ENCODE assay signal across 15 cellular contexts in the genomic region with DNA sequence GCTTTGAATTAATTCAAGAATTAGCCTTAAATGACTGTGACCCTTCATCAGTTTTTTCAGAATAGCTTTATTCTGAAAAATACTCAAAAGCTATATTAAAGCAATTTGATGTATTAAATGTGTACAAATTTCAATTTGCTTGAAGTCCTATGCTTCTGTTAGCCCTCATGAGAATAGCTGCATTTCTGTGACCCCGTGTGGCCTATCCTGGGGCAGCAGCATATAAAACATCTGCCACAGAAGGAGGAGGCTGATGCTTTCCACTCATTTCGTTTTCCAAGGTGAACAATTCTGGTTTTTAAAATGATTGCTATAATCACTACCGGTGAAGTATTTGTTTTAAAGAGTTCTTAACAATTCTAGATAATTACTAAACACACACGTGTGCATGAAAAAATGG.
DNase-seq lines count a peak whose midpoint lies in the region; ATAC-seq and TF ChIP-seq lines count a peak whose summit lies in the region.
"Had no signal": no experiment of that assay in that cellular context is flagged by ENCODE, and none has a peak within 500 bp of the region (broad histone marks: within the 10 kb centered on the region; RNA-seq: fewer than 3 reads in every experiment).

No MANE protein-coding gene starts in this region.

- no peak overlapping the region for H3K56ac ChIP-seq in IMR-90 (ENCODE audit: extremely low read depth, insufficient read depth, low read length)

- no peaks in the 10 kb centered on the region for H3K36me3 Mint-ChIP-seq in chondrocyte (ENCODE audit: low read depth)
- H3K36me3 Mint-ChIP-seq in neural crest cell (ENCODE audit: low read depth): no peaks in the 10 kb centered on the region
- H3K36me3 Mint-ChIP-seq in activated CD4-positive, alpha-beta T cell treated with anti-CD3 and anti-CD28 coated beads, Interleukin-2, amount 10 ng/mL, durations not matched to agents 7 days and 5 days (ENCODE audit: low read depth): no peaks in the 10 kb centered on the region
- H3K36me3 Mint-ChIP-seq in T-helper 17 cell (ENCODE audit: low read depth): no peaks in the 10 kb centered on the region

- H3K79me1 ChIP-seq in IMR-90 (ENCODE audit: low read depth in 1 of 2, low read length in 2 of 2): no peaks in the 10 kb centered on the region

- no peak overlapping the region for H3K14ac ChIP-seq in IMR-90 (replicated peaks; ENCODE audit: low read depth, low read length)

- H2AK9ac ChIP-seq in IMR-90 (replicated peaks; ENCODE audit: low read depth, low read length, poor library complexity): no peak overlapping the region

- TF ChIP-seq CTCF in BE2C (IDR thresholded peaks at IDR 0.05; ENCODE audit: low read depth, low read length) (peak; percentile 31), IMR-90 (conservative IDR thresholded peaks at IDR 0.05; ENCODE audit: low read depth, low read length) (peak; percentile 33; the same call in 1 of the 2 replicates), chondrocyte (IDR thresholded peaks at IDR 0.05) (peak; percentile 27), neural crest cell (conservative IDR thresholded peaks at IDR 0.05) (no peak)

- H3K18ac ChIP-seq in IMR-90 (ENCODE audit: low read depth, low read length): no peak overlapping the region

- no peak overlapping the region for H2BK5ac ChIP-seq in IMR-90 (ENCODE audit: low read depth, low read length, poor library complexity, severe bottlenecking)

- H2AK5ac ChIP-seq in IMR-90 (ENCODE audit: low read depth, low read length): no peak overlapping the region

- no peak overlapping the region for H4K5ac ChIP-seq in IMR-90 (ENCODE audit: low read depth, low read length)

- no peak overlapping the region for H2AFZ ChIP-seq in IMR-90 (replicated peaks; ENCODE audit: low read length, poor library complexity)

- ATAC-seq in IMR-90 (ENCODE audit: low read depth): no peak
- ATAC-seq in GM18498 (IDR thresholded peaks at IDR 0.05; ENCODE audit: unreplicated experiment): no peak
- no peak for ATAC-seq in T-helper 17 cell
- ATAC-seq: gastroesophageal sphincter, pancreas had no signal

- no peak for TF ChIP-seq POLR2A in IMR-90 (IDR thresholded peaks at IDR 0.05; ENCODE audit: low read depth, low read length)

- H3K27ac ChIP-seq in IMR-90 (ENCODE audit: insufficient read depth, low read length): no peak overlapping the region
- H3K27ac ChIP-seq: gastroesophageal sphincter, pancreas, SJSA1 had no signal

- DNase-seq in BE2C (no peak), IMR-90 (no peak), chondrocyte (ENCODE audit: low spot score) (no peak), neural crest cell (ENCODE audit: low read depth, low spot score) (no peak), T-helper 17 cell (no peak)
- no peak for DNase-seq in activated CD4-positive, alpha-beta T cell treated with anti-CD3 and anti-CD28 coated beads, Interleukin-2, amount 10 ng/mL, durations not matched to agents 7 days and 5 days
- no peak for DNase-seq in activated CD4-positive, alpha-beta T cell treated with anti-CD3 and anti-CD28 coated beads, Interleukin-2, amount 50 U/mL, for 48 hours
- DNase-seq: activated gamma-delta T cell, aorta, NCI-H1092 treated with DMSO at 0.1 percent for 48 hours, pancreas, substantia nigra had no signal

- H3K4me1 Mint-ChIP-seq in chondrocyte (ENCODE audit: low read depth): peaks cover 4% of the 10 kb centered on the region
- peaks cover 50% of the 10 kb centered on the region for H3K4me1 Mint-ChIP-seq in neural crest cell
- H3K4me1 Mint-ChIP-seq in activated CD4-positive, alpha-beta T cell treated with anti-CD3 and anti-CD28 coated beads, Interleukin-2, amount 10 ng/mL, durations not matched to agents 7 days and 5 days: peaks cover 2% of the 10 kb centered on the region
- H3K4me1 Mint-ChIP-seq in T-helper 17 cell: peaks cover 5% of the 10 kb centered on the region

- peaks cover 5% of the 10 kb centered on the region; the same call in 1 of the 2 replicates for H3K9me1 ChIP-seq in IMR-90 (ENCODE audit: insufficient read depth, low read length)

- H3K4me3 ChIP-seq in BE2C (ENCODE audit: low read depth, low read length): no peak overlapping the region
- no peak overlapping the region for H3K4me3 ChIP-seq in IMR-90 (ENCODE audit: insufficient read depth, low read depth, low read length)
- H3K4me3 ChIP-seq: gastroesophageal sphincter, pancreas, SJSA1 had no signal

- H4K8ac ChIP-seq in IMR-90 (ENCODE audit: low read depth in 2 of 2, low read length in 2 of 2): no peak overlapping the region

- H3K27ac Mint-ChIP-seq in chondrocyte (ENCODE audit: unreplicated experiment) (no peak overlapping the region), neural crest cell (ENCODE audit: unreplicated experiment) (no peak overlapping the region), T-helper 17 cell (no peak overlapping the region)
- no peak overlapping the region for H3K27ac Mint-ChIP-seq in activated CD4-positive, alpha-beta T cell treated with anti-CD3 and anti-CD28 coated beads, Interleukin-2, amount 10 ng/mL, durations not matched to agents 7 days and 5 days

- peak; percentile 52 for TF ChIP-seq RAD21 in IMR-90 (IDR thresholded peaks at IDR 0.05; ENCODE audit: low read length)

- no peaks in the 10 kb centered on the region for H3K27me3 Mint-ChIP-seq in chondrocyte (ENCODE audit: low read depth)
- peaks cover 5% of the 10 kb centered on the region for H3K27me3 Mint-ChIP-seq in neural crest cell (ENCODE audit: low read depth)
- H3K27me3 Mint-ChIP-seq in activated CD4-positive, alpha-beta T cell treated with anti-CD3 and anti-CD28 coated beads, Interleukin-2, amount 10 ng/mL, durations not matched to agents 7 days and 5 days: no peaks in the 10 kb centered on the region
- no peaks in the 10 kb centered on the region for H3K27me3 Mint-ChIP-seq in T-helper 17 cell

- H2BK120ac ChIP-seq in IMR-90 (ENCODE audit: low read depth, low read length): no peak overlapping the region

- no peaks in the 10 kb centered on the region for H4K20me1 ChIP-seq in IMR-90 (ENCODE audit: insufficient read depth, low read length)

- H2BK20ac ChIP-seq in IMR-90 (ENCODE audit: low read depth, low read length): no peak overlapping the region

- dilution Hi-C loops in IMR-90 (cut with HindIII; ENCODE audit: low sequenced_read_pairs, unreplicated experiment): no loop called here

- CTCF ChIA-PET in IMR-90 (lab: Yijun Ruan, JAX): interaction anchor here (0.5 to 0.7 kb wide), 4 partner anchors 19 to 430 kb away, joined by 3 read pairs; no protein-coding TSS in a partner anchor
- CTCF ChIA-PET in activated CD4-positive, alpha-beta T cell treated with anti-CD3 and anti-CD28 coated beads, Interleukin-2, amount 10 ng/mL, durations not matched to agents 7 days and 5 days (lab: Charles Lee): interaction anchor here (1.1 kb wide), 1 partner anchor 31 kb away, joined by 3 read pairs; no protein-coding TSS in a partner anchor

- WGBS in IMR-90 (ENCODE audit: extremely low coverage in 2 of 2, insufficient read length in 1 of 2), 2 experiments: no CpG with 5 or more reads among the region's 4 CpGs

- POLR2A ChIA-PET in IMR-90 (lab: Charles Lee; ENCODE audit: unreplicated experiment): no interaction called here
- POLR2A ChIA-PET in activated CD4-positive, alpha-beta T cell treated with anti-CD3 and anti-CD28 coated beads, Interleukin-2, amount 10 ng/mL, durations not matched to agents 7 days and 5 days (lab: Charles Lee): no interaction called here

- H3K9me3 Mint-ChIP-seq in chondrocyte (ENCODE audit: low read depth): no peaks in the 10 kb centered on the region
- H3K9me3 Mint-ChIP-seq in neural crest cell: no peaks in the 10 kb centered on the region
- H3K9me3 Mint-ChIP-seq in activated CD4-positive, alpha-beta T cell treated with anti-CD3 and anti-CD28 coated beads, Interleukin-2, amount 10 ng/mL, durations not matched to agents 7 days and 5 days: no peaks in the 10 kb centered on the region

- H3K4me1 ChIP-seq in BE2C (no peaks in the 10 kb centered on the region), IMR-90 (ENCODE audit: control insufficient read depth, insufficient read depth, low read length) (no peaks in the 10 kb centered on the region)
- H3K4me1 ChIP-seq: gastroesophageal sphincter, pancreas had no signal

- H2BK15ac ChIP-seq in IMR-90 (ENCODE audit: low read depth, low read length): no peak overlapping the region

- H3K9me3 ChIP-seq in BE2C: no peaks in the 10 kb centered on the region
- H3K9me3 ChIP-seq in IMR-90 (ENCODE audit: control insufficient read depth, insufficient read depth, low read length): no peaks in the 10 kb centered on the region
- H3K9me3 ChIP-seq in T-helper 17 cell (ENCODE audit: control insufficient read depth, low read length, poor library complexity, severe bottlenecking): no peaks in the 10 kb centered on the region
- H3K9me3 ChIP-seq: gastroesophageal sphincter, pancreas, SJSA1 had no signal

- no peak overlapping the region for H4K91ac ChIP-seq in IMR-90 (ENCODE audit: insufficient read depth, low read depth, low read length)

- BruUV-seq in IMR-90 (replicated peaks; lab: Mats Ljungman, UMichigan): no TSS peak

- H3K27me3 ChIP-seq in BE2C: no peaks in the 10 kb centered on the region
- no peaks in the 10 kb centered on the region for H3K27me3 ChIP-seq in IMR-90 (ENCODE audit: control insufficient read depth, insufficient read depth, low read length)
- H3K27me3 ChIP-seq: gastroesophageal sphincter, pancreas, SJSA1 had no signal

- intact Hi-C loops in IMR-90 (cut with micrococcal nuclease): no loop called here

- no peak overlapping the region for H3K4me2 ChIP-seq in IMR-90 (ENCODE audit: low read depth, low read length)

- H3K9ac ChIP-seq in IMR-90 (ENCODE audit: low read depth, low read length): no peak overlapping the region

- H3K23ac ChIP-seq in IMR-90 (ENCODE audit: low read depth, low read length): no peak overlapping the region

- H3K4me3 Mint-ChIP-seq in chondrocyte (ENCODE audit: unreplicated experiment): no peak overlapping the region
- peak overlapping the region; percentile 4 for H3K4me3 Mint-ChIP-seq in neural crest cell
- no peak overlapping the region for H3K4me3 Mint-ChIP-seq in activated CD4-positive, alpha-beta T cell treated with anti-CD3 and anti-CD28 coated beads, Interleukin-2, amount 10 ng/mL, durations not matched to agents 7 days and 5 days
- no peak overlapping the region for H3K4me3 Mint-ChIP-seq in T-helper 17 cell

- H3K36me3 ChIP-seq in BE2C (no peaks in the 10 kb centered on the region), IMR-90 (ENCODE audit: control insufficient read depth, insufficient read depth, low read length) (no peaks in the 10 kb centered on the region)
- H3K36me3 ChIP-seq: gastroesophageal sphincter, pancreas, SJSA1 had no signal

- no peak overlapping the region for H3K4ac ChIP-seq in IMR-90 (ENCODE audit: low read depth, low read length)

- in situ Hi-C loops in IMR-90 (cut with MboI; ENCODE audit: low sequenced_read_pairs): no loop called here

TF ChIP-seq in IMR-90, 13 proteins besides CTCF, POLR2A, EP300 and RAD21 (continues in another document):
- TF ChIP-seq SMC3 (IDR thresholded peaks at IDR 0.05; ENCODE audit: low read depth, low read length): no peak
- no peak for TF ChIP-seq RCOR1 (IDR thresholded peaks at IDR 0.05; ENCODE audit: insufficient replicate concordance, low read length)
- TF ChIP-seq CHD1 (IDR thresholded peaks at IDR 0.05; ENCODE audit: low read depth, low read length): no peak
- TF ChIP-seq FOS (IDR thresholded peaks at IDR 0.05; ENCODE audit: low read depth, low read length): no peak
- TF ChIP-seq MXI1 (IDR thresholded peaks at IDR 0.05; ENCODE audit: borderline replicate concordance, low read depth, low read length): no peak
- no peak for TF ChIP-seq MAFK (IDR thresholded peaks at IDR 0.05; ENCODE audit: low read depth, low read length)
- no peak for TF ChIP-seq BHLHE40 (IDR thresholded peaks at IDR 0.05; ENCODE audit: low read depth, low read length)
